Comparison of ENCODE assay signal across 8 cellular contexts in the genomic region with DNA sequence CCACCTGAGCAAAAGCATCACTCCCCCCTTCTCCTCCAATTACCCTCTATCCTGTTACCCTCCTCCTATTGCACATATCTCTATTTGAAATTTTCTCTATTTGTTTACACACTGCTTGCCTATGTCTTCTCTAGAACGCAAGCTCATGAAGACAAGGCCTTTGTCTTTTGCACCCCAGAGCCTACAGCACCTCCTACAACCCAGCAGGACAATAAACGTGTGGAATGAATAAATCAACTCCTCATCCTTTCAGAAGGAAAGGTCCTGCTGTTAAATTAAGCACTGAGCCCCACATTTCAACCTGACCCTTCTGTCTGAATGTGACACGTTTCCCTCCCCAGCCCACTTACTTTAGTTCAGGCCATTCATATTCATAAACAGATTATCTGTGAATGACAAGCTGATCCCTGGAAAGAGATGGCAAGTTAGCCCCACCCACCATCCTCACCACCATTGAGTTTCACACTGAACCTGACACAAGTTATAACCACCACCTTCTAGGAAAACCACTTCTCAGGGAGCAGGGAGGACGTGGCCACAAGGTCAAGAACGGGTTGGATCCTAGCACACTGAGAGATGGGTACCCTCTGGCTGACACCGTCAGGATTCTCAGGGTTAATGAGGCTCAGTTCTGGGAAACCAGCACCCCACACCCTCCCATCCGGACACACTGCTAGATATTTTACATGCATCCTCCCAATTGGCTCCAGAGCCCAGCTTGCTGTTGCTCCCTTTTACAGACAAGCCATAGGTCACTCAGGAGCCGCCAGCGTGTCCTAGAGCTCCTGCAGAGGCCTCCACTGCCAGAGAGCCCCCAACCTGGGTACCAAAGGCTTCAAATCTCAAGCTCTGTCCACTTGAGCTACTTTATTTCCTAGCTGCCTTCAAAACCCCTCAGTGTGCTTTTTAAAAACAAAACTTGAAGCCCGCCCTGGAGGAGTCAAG. TPM values are rescaled to one million over a fixed set of nuclear protein-coding genes. Genes with fewer than 3 reads are reported as not detected.
DNase-seq lines count a peak whose midpoint lies in the region; ATAC-seq and TF ChIP-seq lines count a peak whose summit lies in the region.

No MANE protein-coding gene starts in this region.

- intact Hi-C loops in PC-3 (cut with micrococcal nuclease): no loop called here
- intact Hi-C loops in dendritic cell treated with granulocyte-macrophage colony-stimulating factor and Interleukin-4, amounts not matched to agents 40 ng/mL and 50 ng/mL, for 4 days (cut with micrococcal nuclease): no loop called here
- intact Hi-C loops in right lobe of liver (cut with DNase I): no loop called here
- intact Hi-C loops in testis (cut with DNase I; ENCODE audit: low total_unique reads): loop anchor here (2.0 kb wide), 1 partner anchor 65 kb away; the partner anchor contains the start of genes ENKUR and THNSL1

- peaks cover 35% of the 10 kb centered on the region for H3K27me3 Mint-ChIP-seq in dendritic cell treated with granulocyte-macrophage colony-stimulating factor and Interleukin-4, amounts not matched to agents 40 ng/mL and 50 ng/mL, for 4 days

- H3K4me2 ChIP-seq in PC-3 (ENCODE audit: low read length): peak overlapping the region; percentile 84

- H3K79me2 ChIP-seq in PC-3 (ENCODE audit: low read length): no peaks in the 10 kb centered on the region

- H4K20me1 ChIP-seq in PC-3 (ENCODE audit: low read length): no peaks in the 10 kb centered on the region

- H3K4me1 Mint-ChIP-seq in dendritic cell treated with granulocyte-macrophage colony-stimulating factor and Interleukin-4, amounts not matched to agents 40 ng/mL and 50 ng/mL, for 4 days (ENCODE audit: low read depth): peaks cover 20% of the 10 kb centered on the region

- BruUV-seq in PC-3 (replicated peaks; lab: Mats Ljungman, UMichigan): no TSS peak

- no peak for TF ChIP-seq POLR2A in right lobe of liver (IDR thresholded peaks at IDR 0.05)
- TF ChIP-seq POLR2A in testis (IDR thresholded peaks at IDR 0.05): no peak

- H3K4me1 ChIP-seq in PC-3 (ENCODE audit: insufficient read depth, low read length) (peaks cover 37% of the 10 kb centered on the region), right lobe of liver (no peaks in the 10 kb centered on the region), testis (peaks cover 6% of the 10 kb centered on the region)

- H3K27ac ChIP-seq in PC-3 (ENCODE audit: low read length) (peak overlapping the region; percentile 47), right lobe of liver (peak overlapping the region; percentile 53 to 70 (median 58)), testis (peak overlapping the region; percentile 41 to 80)

- ATAC-seq in GM19372 (IDR thresholded peaks at IDR 0.05; ENCODE audit: low read depth, unreplicated experiment): peak; percentile 1
- ATAC-seq in PC-3: no peak; the same call in 1 of the 2 replicates
- peak; percentile 47 to 62 (median 54) for ATAC-seq in right lobe of liver
- ATAC-seq in HG02885 (IDR thresholded peaks at IDR 0.05; ENCODE audit: poor library complexity, unreplicated experiment): no peak
- no peak for ATAC-seq in GM19463 (IDR thresholded peaks at IDR 0.05; ENCODE audit: unreplicated experiment)

- H3K4me3 ChIP-seq in PC-3 (ENCODE audit: low read length) (peak overlapping the region; percentile 68), right lobe of liver (peak overlapping the region; percentile 52 to 67 (median 57)), testis (peak overlapping the region; percentile 68 to 72)

- peak overlapping the region; percentile 76 for H3K9ac ChIP-seq in PC-3 (ENCODE audit: low read length)

- H3K4me3 Mint-ChIP-seq in dendritic cell treated with granulocyte-macrophage colony-stimulating factor and Interleukin-4, amounts not matched to agents 40 ng/mL and 50 ng/mL, for 4 days: peak overlapping the region; percentile 73

- H3K27me3 ChIP-seq in PC-3 (ENCODE audit: low read length): no peaks in the 10 kb centered on the region
- no peaks in the 10 kb centered on the region for H3K27me3 ChIP-seq in right lobe of liver
- H3K27me3 ChIP-seq in testis: no peaks in the 10 kb centered on the region

- CTCF ChIA-PET in PC-3 (lab: Charles Lee): interaction anchor here (0.6 to 0.7 kb wide), 2 partner anchors 60 to 85 kb away, joined by 3 to 5 read pairs; no protein-coding TSS in a partner anchor

- H3K9me3 ChIP-seq in PC-3 (ENCODE audit: low read length): no peaks in the 10 kb centered on the region
- H3K9me3 ChIP-seq in right lobe of liver: no peaks in the 10 kb centered on the region
- H3K9me3 ChIP-seq in testis: no peaks in the 10 kb centered on the region

- no peaks in the 10 kb centered on the region for H3K36me3 Mint-ChIP-seq in dendritic cell treated with granulocyte-macrophage colony-stimulating factor and Interleukin-4, amounts not matched to agents 40 ng/mL and 50 ng/mL, for 4 days (ENCODE audit: low read depth)

- POLR2A ChIA-PET in PC-3 (lab: Charles Lee; ENCODE audit: unreplicated experiment): interaction anchor here (0.6 kb wide), 2 partner anchors 38 to 275 kb away, joined by 3 read pairs; no protein-coding TSS in a partner anchor

- H3K9me3 Mint-ChIP-seq in dendritic cell treated with granulocyte-macrophage colony-stimulating factor and Interleukin-4, amounts not matched to agents 40 ng/mL and 50 ng/mL, for 4 days: no peaks in the 10 kb centered on the region

- H3F3A ChIP-seq in PC-3 (ENCODE audit: low read length, unreplicated experiment): no peaks in the 10 kb centered on the region

- no peaks in the 10 kb centered on the region for H3K9me2 ChIP-seq in PC-3 (replicated peaks; ENCODE audit: low read length)

- DNase-seq in Ammon's horn (ENCODE audit: low spot score): peak; percentile 65
- DNase-seq in PC-3: no peak
- peak in 1 of 3 donors; percentile 27 for DNase-seq in right lobe of liver
- DNase-seq in testis: peak; percentile 33

- H2AFZ ChIP-seq in PC-3 (ENCODE audit: low read length): peak overlapping the region; percentile 83

- TF ChIP-seq CTCF in PC-3 (conservative IDR thresholded peaks at IDR 0.05; ENCODE audit: low read depth, low read length) (no peak), right lobe of liver (IDR thresholded peaks at IDR 0.05) (no peak), testis (IDR thresholded peaks at IDR 0.05) (no peak)

- H3K36me3 ChIP-seq in PC-3 (ENCODE audit: low read depth, low read length) (no peaks in the 10 kb centered on the region), right lobe of liver (no peaks in the 10 kb centered on the region), testis (ENCODE audit: low read depth, missing control alignments) (no peaks in the 10 kb centered on the region)

- peak overlapping the region; percentile 49 for H3K27ac Mint-ChIP-seq in dendritic cell treated with granulocyte-macrophage colony-stimulating factor and Interleukin-4, amounts not matched to agents 40 ng/mL and 50 ng/mL, for 4 days

- WGBS in right lobe of liver (ENCODE audit: insufficient coverage, low coverage, low lambda C conversion rate, missing lambda C conversion rate): 62% methylated on average over 9 of the region's 10 CpGs
- 39 to 42% methylated on average over 10 of the region's 10 CpGs for WGBS in testis, 2 donors

RNA-seq across cellular contexts. Expression of gene PRTFDC1, which starts 0.9 kb away (rescaled TPM):
- total RNA-seq in PC-3 (2014; rRNA removed) (9.7 and 10.2 TPM in 2 replicates), right lobe of liver (1 to 10 TPM in 3 of 6 experiments, under 1 TPM in 2, not detected in 1; 0.76 to 3.5 (median 1.1) TPM), testis (1 to 10 TPM; 1.2 to 2.7 TPM)
- polyA plus RNA-seq in testis (ENCODE audit: insufficient read depth, low read depth, low replicate concordance): 3.5 TPM

Comparison
In these comparisons a context has a peak if more than half of its experiments do, and no peak if none do; other contexts are left out.
1. ATAC-seq: peak in GM19372 (single experiment) and right lobe of liver (4 of 4); none in PC-3 (single experiment), HG02885 (single experiment) and GM19463 (single experiment).
2. Peak in every context shown above with its lines, with median percentiles within 50 percentile points of each other: H3K27ac ChIP-seq and H3K4me3 ChIP-seq.